7 cellular contexts compared by ENCODE assay signal in genomic region chr6:144123836-144124235, GRCh38.
"Had no signal": no experiment of that assay in that cellular context is flagged by ENCODE, and none has a peak within 500 bp of the region (broad histone marks: within the 10 kb centered on the region; RNA-seq: fewer than 3 reads in every experiment).

No MANE protein-coding gene starts in this region.

- H3K4me3 Mint-ChIP-seq: activated CD4-positive, alpha-beta memory T cell treated with anti-CD3 and anti-CD28 coated beads, Interleukin-2, amount 10 ng/mL, durations not matched to agents 7 days and 5 days; activated CD4-positive, alpha-beta T cell treated with anti-CD3 and anti-CD28 coated beads for 36 hours; activated naive CD8-positive, alpha-beta T cell treated with anti-CD3 and anti-CD28 coated beads, Interleukin-2, amount 50 U/mL, for 24 hours; activated T-cell treated with anti-CD3 and anti-CD28 coated beads, Interleukin-2, amount 50 U/mL, for 72 hours; T-helper 2 cell treated with Interferon-gamma antibody and Interleukin-4, amounts not matched to agents 5 μg/mL and 100 μg/mL, for 36 hours had no signal

- ATAC-seq: activated CD4-positive, alpha-beta T cell treated with anti-CD3 and anti-CD28 coated beads for 36 hours; activated naive CD8-positive, alpha-beta T cell treated with anti-CD3 and anti-CD28 coated beads, Interleukin-2, amount 50 U/mL, for 24 hours; activated T-cell treated with anti-CD3 and anti-CD28 coated beads, Interleukin-2, amount 50 U/mL, for 72 hours had no signal

- H3K9me3 Mint-ChIP-seq: activated CD4-positive, alpha-beta memory T cell treated with anti-CD3 and anti-CD28 coated beads, Interleukin-2, amount 10 ng/mL, durations not matched to agents 7 days and 5 days; activated naive CD8-positive, alpha-beta T cell treated with anti-CD3 and anti-CD28 coated beads, Interleukin-2, amount 50 U/mL, for 24 hours; T-helper 2 cell treated with Interferon-gamma antibody and Interleukin-4, amounts not matched to agents 5 μg/mL and 100 μg/mL, for 36 hours had no signal

- H3K27ac Mint-ChIP-seq: activated CD4-positive, alpha-beta memory T cell treated with anti-CD3 and anti-CD28 coated beads, Interleukin-2, amount 10 ng/mL, durations not matched to agents 7 days and 5 days; activated CD4-positive, alpha-beta T cell treated with anti-CD3 and anti-CD28 coated beads for 36 hours; activated naive CD8-positive, alpha-beta T cell treated with anti-CD3 and anti-CD28 coated beads, Interleukin-2, amount 50 U/mL, for 24 hours; activated T-cell treated with anti-CD3 and anti-CD28 coated beads, Interleukin-2, amount 50 U/mL, for 72 hours; T-helper 2 cell treated with Interferon-gamma antibody and Interleukin-4, amounts not matched to agents 5 μg/mL and 100 μg/mL, for 36 hours had no signal

- DNase-seq: activated CD4-positive, alpha-beta memory T cell treated with anti-CD3 and anti-CD28 coated beads, Interleukin-2, amount 10 ng/mL, durations not matched to agents 7 days and 5 days; activated CD4-positive, alpha-beta T cell treated with anti-CD3 and anti-CD28 coated beads for 36 hours; activated naive CD8-positive, alpha-beta T cell treated with anti-CD3 and anti-CD28 coated beads, Interleukin-2, amount 50 U/mL, for 24 hours; activated T-cell treated with anti-CD3 and anti-CD28 coated beads, Interleukin-2, amount 50 U/mL, for 72 hours; retina; stomach had no signal

- H3K27me3 Mint-ChIP-seq: activated CD4-positive, alpha-beta T cell treated with anti-CD3 and anti-CD28 coated beads for 36 hours had no signal

- H3K4me1 Mint-ChIP-seq: activated CD4-positive, alpha-beta memory T cell treated with anti-CD3 and anti-CD28 coated beads, Interleukin-2, amount 10 ng/mL, durations not matched to agents 7 days and 5 days; activated naive CD8-positive, alpha-beta T cell treated with anti-CD3 and anti-CD28 coated beads, Interleukin-2, amount 50 U/mL, for 24 hours had no signal
